ENCODE assay signal across 21 cellular contexts in genomic region chr5:16536246-16536645, GRCh38.
DNase-seq lines count a peak whose midpoint lies in the region; TF ChIP-seq lines count a peak whose summit lies in the region.
"Had no signal": no experiment of that assay in that cellular context is flagged by ENCODE, and none has a peak within 500 bp of the region (broad histone marks: within the 10 kb centered on the region; RNA-seq: fewer than 3 reads in every experiment).

No MANE protein-coding gene starts in this region.

- H3K4me1 ChIP-seq in Caco-2: peaks cover 28% of the 10 kb centered on the region
- H3K4me1 ChIP-seq in tibial nerve: peaks cover 0 to 22% (median 16%) of the 10 kb centered on the region in 4 donors
- no peaks in the 10 kb centered on the region for H3K4me1 ChIP-seq in adrenal gland (replicated peaks in 1 of 2)

- H3K4me3 ChIP-seq in Caco-2 (ENCODE audit: low read depth, low read length): no peak overlapping the region
- no peak overlapping the region for H3K4me3 ChIP-seq in tibial nerve
- no peak overlapping the region for H3K4me3 ChIP-seq in adrenal gland
- H3K4me3 ChIP-seq: ascending aorta, mucosa of descending colon, ovary, upper lobe of left lung had no signal

- no peak for DNase-seq in Caco-2
- peak; percentile 77 for DNase-seq in HS-5 (ENCODE audit: low read depth)
- peak; percentile 57 for DNase-seq in mucosa of gallbladder (ENCODE audit: low spot score)
- no peak for DNase-seq in tibial nerve (ENCODE audit: low spot score in 2 of 2)
- no peak for DNase-seq in adrenal gland
- no peak for DNase-seq in immature natural killer cell
- DNase-seq in NCI-H226: no peak
- DNase-seq: activated CD4-positive, alpha-beta T cell treated with anti-CD3 and anti-CD28 coated beads, Interleukin-2, amount 10 ng/mL, durations not matched to agents 24 days and 14 days; activated T-cell treated with anti-CD3 and anti-CD28 coated beads, Interleukin-2, amount 50 U/mL, for 72 hours; foreskin melanocyte; KBM-7; mucosa of descending colon; NCI-H146; NCI-H526; ovary; RPMI8226; stimulated activated CD4-positive, alpha-beta T cell treated with anti-CD3 and anti-CD28 coated beads, Interleukin-2, amount 100 ng/mL, for 24 hours; T-helper 2 cell had no signal

- H3K27ac Mint-ChIP-seq in Caco-2 (ENCODE audit: unreplicated experiment): peak overlapping the region; percentile 70
- H3K27ac Mint-ChIP-seq in brain: peak overlapping the region in 3 of 5 experiments; percentile 63 to 91 (median 68)
- no peak overlapping the region for H3K27ac Mint-ChIP-seq in immature natural killer cell
- H3K27ac Mint-ChIP-seq: activated CD4-positive, alpha-beta T cell treated with anti-CD3 and anti-CD28 coated beads, Interleukin-2, amount 10 ng/mL, durations not matched to agents 24 days and 14 days; activated T-cell treated with anti-CD3 and anti-CD28 coated beads, Interleukin-2, amount 50 U/mL, for 72 hours had no signal

- H3K4me3 Mint-ChIP-seq in Caco-2 (ENCODE audit: unreplicated experiment) (no peak overlapping the region), brain (peak overlapping the region in 1 of 5 experiments; percentile 12), immature natural killer cell (no peak overlapping the region)
- H3K4me3 Mint-ChIP-seq: activated CD4-positive, alpha-beta T cell treated with anti-CD3 and anti-CD28 coated beads, Interleukin-2, amount 10 ng/mL, durations not matched to agents 24 days and 14 days; activated T-cell treated with anti-CD3 and anti-CD28 coated beads, Interleukin-2, amount 50 U/mL, for 72 hours had no signal

- H3K9me3 Mint-ChIP-seq in Caco-2 (ENCODE audit: unreplicated experiment): no peaks in the 10 kb centered on the region
- peaks cover 0 to 3% (median 0%) of the 10 kb centered on the region in 5 experiments for H3K9me3 Mint-ChIP-seq in brain
- H3K9me3 Mint-ChIP-seq in immature natural killer cell: peaks cover 0 to 6% (median 0%) of the 10 kb centered on the region in 6 donors
- H3K9me3 Mint-ChIP-seq: activated CD4-positive, alpha-beta T cell treated with anti-CD3 and anti-CD28 coated beads, Interleukin-2, amount 10 ng/mL, durations not matched to agents 24 days and 14 days had no signal

- 89 to 90% methylated on average over 6 of the region's 6 CpGs for WGBS in tibial nerve, 2 donors
- WGBS in adrenal gland, 4 donors: 55 to 66% (median 62%) methylated on average over 5 to 6 of the region's 6 CpGs

- POLR2A ChIA-PET in Caco-2 (lab: Charles Lee): interaction anchor here (1.0 kb wide), 1 partner anchor 15 kb away, joined by 3 read pairs; no protein-coding TSS in a partner anchor

- no peaks in the 10 kb centered on the region for H3K36me3 Mint-ChIP-seq in Caco-2 (ENCODE audit: insufficient read depth, unreplicated experiment)
- no peaks in the 10 kb centered on the region for H3K36me3 Mint-ChIP-seq in brain
- no peaks in the 10 kb centered on the region for H3K36me3 Mint-ChIP-seq in immature natural killer cell

- H3K9me3 ChIP-seq in Caco-2 (peaks cover 4% of the 10 kb centered on the region; the same call in 1 of the 2 replicates), tibial nerve (no peaks in the 10 kb centered on the region), adrenal gland (replicated peaks in 1 of 3) (no peaks in the 10 kb centered on the region)
- H3K9me3 ChIP-seq: ascending aorta, mucosa of descending colon, ovary, upper lobe of left lung had no signal

- no peak for TF ChIP-seq EP300 in tibial nerve (IDR thresholded peaks at IDR 0.05)

- H3K4me1 Mint-ChIP-seq in Caco-2 (ENCODE audit: low read depth, unreplicated experiment) (peaks cover 17% of the 10 kb centered on the region), brain (peaks cover 46% of the 10 kb centered on the region), immature natural killer cell (peaks cover 3 to 12% of the 10 kb centered on the region in 2 donors)

- H3K27me3 ChIP-seq in Caco-2 (replicated peaks; ENCODE audit: control insufficient read depth, insufficient read depth, low read length) (no peaks in the 10 kb centered on the region), tibial nerve (no peaks in the 10 kb centered on the region), adrenal gland (no peaks in the 10 kb centered on the region)
- H3K27me3 ChIP-seq: ascending aorta, ovary, upper lobe of left lung had no signal

- H3K27me3 Mint-ChIP-seq in Caco-2 (ENCODE audit: insufficient read depth, unreplicated experiment) (no peaks in the 10 kb centered on the region), brain (no peaks in the 10 kb centered on the region), immature natural killer cell (ENCODE audit: low read depth in 3 of 3) (no peaks in the 10 kb centered on the region)
- H3K27me3 Mint-ChIP-seq: activated CD4-positive, alpha-beta T cell treated with anti-CD3 and anti-CD28 coated beads, Interleukin-2, amount 10 ng/mL, durations not matched to agents 24 days and 14 days had no signal

- H3K36me3 ChIP-seq in Caco-2 (ENCODE audit: control insufficient read depth, insufficient read depth, low read length) (no peaks in the 10 kb centered on the region), tibial nerve (no peaks in the 10 kb centered on the region), adrenal gland (replicated peaks in 1 of 2) (no peaks in the 10 kb centered on the region)
- H3K36me3 ChIP-seq: ascending aorta, ovary, upper lobe of left lung had no signal

- TF ChIP-seq POLR2A in tibial nerve (IDR thresholded peaks at IDR 0.05) (no peak), adrenal gland (IDR thresholded peaks at IDR 0.05) (no peak)

- CTCF ChIA-PET in Caco-2 (lab: Charles Lee): no interaction called here

- no TSS peak for BruUV-seq in Caco-2 (replicated peaks; lab: Mats Ljungman, UMichigan)

- no peak overlapping the region for H3K27ac ChIP-seq in tibial nerve
- H3K27ac ChIP-seq in adrenal gland: no peak overlapping the region
- H3K27ac ChIP-seq: ascending aorta, ovary had no signal

- intact Hi-C loops in Caco-2 (cut with micrococcal nuclease; ENCODE audit: unreplicated experiment): no loop called here
- intact Hi-C loops in adrenal gland (cut with DNase I): no loop called here

- TF ChIP-seq CTCF in Caco-2 (IDR thresholded peaks at IDR 0.05; ENCODE audit: insufficient read depth in 1 of 2, low read depth in 1 of 2, low read length in 1 of 2, severe bottlenecking in 1 of 2, unreplicated experiment in 1 of 2) (no peak), brain (conservative IDR thresholded peaks at IDR 0.05) (no peak), tibial nerve (IDR thresholded peaks at IDR 0.05) (no peak), adrenal gland (IDR thresholded peaks at IDR 0.05) (no peak)

Comparison
In these comparisons a context has a peak if more than half of its experiments do, and no peak if none do; other contexts are left out.
1. DNase-seq: peak in HS-5 (single experiment) and mucosa of gallbladder (single experiment); none in Caco-2 (0 of 2), tibial nerve (0 of 2), adrenal gland (0 of 7), immature natural killer cell (0 of 3) and NCI-H226 (single experiment).
2. H3K27ac Mint-ChIP-seq: peak in Caco-2 (single experiment) and brain (3 of 5); none in immature natural killer cell (0 of 6).